In genomic region chrX:38335382-38335781, GRCh38 we compare ENCODE assay signal across 11 cellular contexts. TPM values are rescaled to one million over a fixed set of nuclear protein-coding genes. Genes with fewer than 3 reads are reported as not detected.
DNase-seq lines count a peak whose midpoint lies in the region; TF ChIP-seq lines count a peak whose summit lies in the region.
"Had no signal": no experiment of that assay in that cellular context is flagged by ENCODE, and none has a peak within 500 bp of the region (broad histone marks: within the 10 kb centered on the region; RNA-seq: fewer than 3 reads in every experiment).

No MANE protein-coding gene starts in this region.

- H3K4me1 Mint-ChIP-seq in chondrocyte (ENCODE audit: low read depth), result no peaks in the 10 kb centered on the region
- no peaks in the 10 kb centered on the region for H3K4me1 Mint-ChIP-seq in activated CD4-positive, alpha-beta memory T cell treated with anti-CD3 and anti-CD28 coated beads, Interleukin-2, amount 10 ng/mL, durations not matched to agents 7 days and 5 days
- H3K4me1 Mint-ChIP-seq: activated CD4-positive, alpha-beta T cell treated with anti-CD3 and anti-CD28 coated beads, Interleukin-2, amount 10 ng/mL, durations not matched to agents 7 days and 5 days had no signal

- TF ChIP-seq CTCF in chondrocyte (IDR thresholded peaks at IDR 0.05), result peak; percentile 52

- H3K27ac Mint-ChIP-seq in chondrocyte (ENCODE audit: unreplicated experiment), result no peak overlapping the region
- H3K27ac Mint-ChIP-seq in activated CD4-positive, alpha-beta memory T cell treated with anti-CD3 and anti-CD28 coated beads, Interleukin-2, amount 10 ng/mL, durations not matched to agents 7 days and 5 days, result no peak overlapping the region
- H3K27ac Mint-ChIP-seq: activated CD4-positive, alpha-beta T cell treated with anti-CD3 and anti-CD28 coated beads, Interleukin-2, amount 10 ng/mL, durations not matched to agents 7 days and 5 days; memory B cell; T-helper 2 cell treated with Interferon-gamma antibody and Interleukin-4, amounts not matched to agents 5 μg/mL and 100 μg/mL, for 36 hours had no signal

- H3K9me3 Mint-ChIP-seq in chondrocyte (ENCODE audit: low read depth), result no peaks in the 10 kb centered on the region
- no peaks in the 10 kb centered on the region for H3K9me3 Mint-ChIP-seq in activated CD4-positive, alpha-beta memory T cell treated with anti-CD3 and anti-CD28 coated beads, Interleukin-2, amount 10 ng/mL, durations not matched to agents 7 days and 5 days
- H3K9me3 Mint-ChIP-seq: activated CD4-positive, alpha-beta T cell treated with anti-CD3 and anti-CD28 coated beads, Interleukin-2, amount 10 ng/mL, durations not matched to agents 7 days and 5 days; memory B cell; T-helper 2 cell treated with Interferon-gamma antibody and Interleukin-4, amounts not matched to agents 5 μg/mL and 100 μg/mL, for 36 hours had no signal

- POLR2A ChIA-PET in activated CD4-positive, alpha-beta memory T cell treated with anti-CD3 and anti-CD28 coated beads, Interleukin-2, amount 10 ng/mL, durations not matched to agents 7 days and 5 days (lab: Charles Lee), result no interaction called here

- DNase-seq in D341Med (ENCODE audit: low spot score), result peak; percentile 11
- peak; percentile 16 for DNase-seq in NCI-H1694 (lab: John Stamatoyannopoulos, UW)
- no peak for DNase-seq in chondrocyte (ENCODE audit: low spot score)
- peak; percentile 24 for DNase-seq in midbrain (lab: John Stamatoyannopoulos, UW)
- DNase-seq in H7, result no peak
- no peak for DNase-seq in activated CD4-positive, alpha-beta T cell treated with anti-CD3 and anti-CD28 coated beads, Interleukin-2, amount 50 U/mL, for 4 hours
- DNase-seq in activated CD4-positive, alpha-beta memory T cell treated with anti-CD3 and anti-CD28 coated beads, Interleukin-2, amount 10 ng/mL, durations not matched to agents 7 days and 5 days, result no peak
- DNase-seq: activated CD4-positive, alpha-beta T cell treated with anti-CD3 and anti-CD28 coated beads, Interleukin-2, amount 10 ng/mL, durations not matched to agents 7 days and 5 days; testis had no signal

- CTCF ChIA-PET in activated CD4-positive, alpha-beta memory T cell treated with anti-CD3 and anti-CD28 coated beads, Interleukin-2, amount 10 ng/mL, durations not matched to agents 7 days and 5 days (lab: Charles Lee), result no interaction called here

- H3K4me3 Mint-ChIP-seq in chondrocyte (ENCODE audit: unreplicated experiment), result no peak overlapping the region
- no peak overlapping the region for H3K4me3 Mint-ChIP-seq in activated CD4-positive, alpha-beta memory T cell treated with anti-CD3 and anti-CD28 coated beads, Interleukin-2, amount 10 ng/mL, durations not matched to agents 7 days and 5 days
- H3K4me3 Mint-ChIP-seq: activated CD4-positive, alpha-beta T cell treated with anti-CD3 and anti-CD28 coated beads, Interleukin-2, amount 10 ng/mL, durations not matched to agents 7 days and 5 days; memory B cell; T-helper 2 cell treated with Interferon-gamma antibody and Interleukin-4, amounts not matched to agents 5 μg/mL and 100 μg/mL, for 36 hours had no signal

- no peaks in the 10 kb centered on the region for H3K36me3 Mint-ChIP-seq in chondrocyte (ENCODE audit: low read depth)
- no peaks in the 10 kb centered on the region for H3K36me3 Mint-ChIP-seq in activated CD4-positive, alpha-beta memory T cell treated with anti-CD3 and anti-CD28 coated beads, Interleukin-2, amount 10 ng/mL, durations not matched to agents 7 days and 5 days (ENCODE audit: low read depth)
- H3K36me3 Mint-ChIP-seq: memory B cell had no signal

- no peak overlapping the region for H3K4me3 ChIP-seq in H7 (ENCODE audit: insufficient read depth, low read depth, low read length)
- H3K4me3 ChIP-seq: testis had no signal

- H3K36me3 ChIP-seq in H7 (replicated peaks; ENCODE audit: control insufficient read depth, insufficient read depth, low read length), result no peaks in the 10 kb centered on the region

- peaks cover 7% of the 10 kb centered on the region for H3K27me3 Mint-ChIP-seq in chondrocyte (ENCODE audit: low read depth)
- peaks cover 2% of the 10 kb centered on the region for H3K27me3 Mint-ChIP-seq in activated CD4-positive, alpha-beta memory T cell treated with anti-CD3 and anti-CD28 coated beads, Interleukin-2, amount 10 ng/mL, durations not matched to agents 7 days and 5 days

- H3K27me3 ChIP-seq in H7 (ENCODE audit: control insufficient read depth, insufficient read depth, low read length), result no peaks in the 10 kb centered on the region
- H3K27me3 ChIP-seq: testis had no signal

RNA-seq across cellular contexts. Expression of gene RPGR, which starts 8.1 kb away (rescaled TPM):
- 2.9 to 3.3 TPM (median 3.1 TPM) in 3 replicates for total RNA-seq in chondrocyte
- total RNA-seq in H7 (2014; rRNA removed; shearing (Covaris generic)), result 6.8 and 7.3 TPM in 2 replicates
- 1 to 10 TPM; 4.5 to 5.9 TPM for total RNA-seq in activated CD4-positive, alpha-beta memory T cell treated with anti-CD3 and anti-CD28 coated beads, Interleukin-2, amount 10 ng/mL, durations not matched to agents 7 days and 5 days

RNA-seq across cellular contexts. Expression of gene OTC, which starts 17.0 kb away (rescaled TPM):
- total RNA-seq in chondrocyte, result not detected in 3 replicates
- not detected in 2 replicates for total RNA-seq in H7 (2014; rRNA removed; shearing (Covaris generic))
- total RNA-seq in activated CD4-positive, alpha-beta memory T cell treated with anti-CD3 and anti-CD28 coated beads, Interleukin-2, amount 10 ng/mL, durations not matched to agents 7 days and 5 days, result not detected
- total RNA-seq: activated CD4-positive, alpha-beta T cell treated with anti-CD3 and anti-CD28 coated beads, Interleukin-2, amount 10 ng/mL, durations not matched to agents 7 days and 5 days had no signal

Comparison
In these comparisons a context has a peak if more than half of its experiments do, and no peak if none do; other contexts are left out.
1. DNase-seq: peak in D341Med (single experiment), NCI-H1694 (single experiment) and midbrain (single experiment); none in chondrocyte (single experiment), H7 (single experiment), activated CD4-positive, alpha-beta T cell treated with anti-CD3 and anti-CD28 coated beads, Interleukin-2, amount 50 U/mL, for 4 hours (0 of 2) and activated CD4-positive, alpha-beta memory T cell treated with anti-CD3 and anti-CD28 coated beads, Interleukin-2, amount 10 ng/mL, durations not matched to agents 7 days and 5 days (single experiment).